ENCODE assay signal across 21 cellular contexts in the genomic region with DNA sequence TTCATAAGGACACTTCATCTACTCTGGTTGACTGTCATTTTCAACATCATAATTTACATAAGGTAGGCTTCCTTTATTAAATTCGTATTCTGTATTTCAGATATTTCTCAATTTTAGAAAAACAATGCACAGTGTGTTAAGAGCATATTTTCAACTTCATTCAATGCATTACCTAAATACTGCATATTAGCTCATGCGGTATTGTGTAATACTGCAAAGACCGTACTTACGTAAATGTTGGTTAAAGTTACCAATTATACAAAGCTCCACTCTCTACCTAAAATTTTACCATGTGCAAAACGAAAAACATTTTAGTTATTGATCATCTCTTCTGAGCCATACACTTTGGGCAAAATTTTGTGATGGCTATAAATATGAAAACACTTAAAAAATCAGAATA.
DNase-seq lines count a peak whose midpoint lies in the region; TF ChIP-seq lines count a peak whose summit lies in the region.
"Had no signal": no experiment of that assay in that cellular context is flagged by ENCODE, and none has a peak within 500 bp of the region (broad histone marks: within the 10 kb centered on the region; RNA-seq: fewer than 3 reads in every experiment).

No MANE protein-coding gene starts in this region.

- no peak overlapping the region for H3K4ac ChIP-seq in trophoblast cell (ENCODE audit: low read depth, low read length)

- H2AFZ ChIP-seq in trophoblast cell (ENCODE audit: insufficient read depth, low read length, poor library complexity): no peak overlapping the region

- no CpG with 5 or more reads among the region's 5 CpGs for WGBS in trophoblast cell (ENCODE audit: extremely low coverage, insufficient coverage, insufficient read length)
- 93 to 96% methylated on average over 5 of the region's 5 CpGs for WGBS in lower leg skin, 2 donors

- no peak overlapping the region for H4K8ac ChIP-seq in trophoblast cell (ENCODE audit: low read depth, low read length)

- no peaks in the 10 kb centered on the region for H3K79me1 ChIP-seq in trophoblast cell (ENCODE audit: low read length)

- no peak overlapping the region for H3K18ac ChIP-seq in trophoblast cell (ENCODE audit: low read length)

- DNase-seq in SKM-1 treated with dmso at 0.1 percent for 144 hours (lab: John Stamatoyannopoulos, UW; ENCODE audit: unreplicated experiment) (peak; percentile 14), SKM-1 (lab: John Stamatoyannopoulos, UW; ENCODE audit: unreplicated experiment) (no peak), NB4 (ENCODE audit: low read depth) (peak; percentile 24), fibroblast of gingiva (ENCODE audit: low read depth) (peak; percentile 6), trophoblast cell (peak; percentile 7 to 82), lower leg skin (ENCODE audit: low spot score in 2 of 2) (no peak), NCI-H524 treated with DMSO at 0.1 percent for 48 hours (lab: John Stamatoyannopoulos, UW) (no peak), medulla oblongata (ENCODE audit: extremely low spot score) (no peak)
- DNase-seq: 8988T; C1 segment of cervical spinal cord; Calu3; CD8-positive, alpha-beta T cell; DMS153; Karpas-422; NCI-H1105; NCI-H146; NCI-H2029; NCI-H2227 treated with DMSO at 0.1 percent for 48 hours; NCI-H510A; NCI-H748 treated with DMSO at 0.1 percent for 48 hours; OCI-M1 had no signal

- H3K9ac ChIP-seq in trophoblast cell (ENCODE audit: low read length): no peak overlapping the region

- H3K27ac ChIP-seq in trophoblast cell (ENCODE audit: low read depth, low read length): no peak overlapping the region

- no peak overlapping the region for H3K4me2 ChIP-seq in trophoblast cell (ENCODE audit: low read length)

- H3K23ac ChIP-seq in trophoblast cell (ENCODE audit: low read length): no peak overlapping the region

- H2BK120ac ChIP-seq in trophoblast cell (ENCODE audit: insufficient read depth, low read length, poor library complexity): no peak overlapping the region

- H3K9me3 ChIP-seq in trophoblast cell (ENCODE audit: insufficient read depth, low read depth, low read length): no peaks in the 10 kb centered on the region

- no peaks in the 10 kb centered on the region for H3K79me2 ChIP-seq in trophoblast cell (ENCODE audit: control insufficient read depth, insufficient read depth, low read length, poor library complexity)

- H3K4me1 ChIP-seq in trophoblast cell (ENCODE audit: control insufficient read depth in 1 of 2, insufficient read depth in 2 of 2, low read length in 2 of 2): no peaks in the 10 kb centered on the region

- H2AK5ac ChIP-seq in trophoblast cell (ENCODE audit: low read length): no peak overlapping the region

- no peak overlapping the region for H3K14ac ChIP-seq in trophoblast cell (ENCODE audit: low read length)

- H4K12ac ChIP-seq in trophoblast cell (ENCODE audit: low read depth, low read length): no peak overlapping the region

- TF ChIP-seq CTCF in NB4 (IDR thresholded peaks at IDR 0.05; ENCODE audit: low read depth, low read length) (no peak), lower leg skin (IDR thresholded peaks at IDR 0.05) (no peak)

- no peaks in the 10 kb centered on the region for H3K27me3 ChIP-seq in trophoblast cell (ENCODE audit: insufficient read depth, low read length)

- H2BK12ac ChIP-seq in trophoblast cell (ENCODE audit: low read length): no peak overlapping the region

- no peaks in the 10 kb centered on the region for H3K36me3 ChIP-seq in trophoblast cell (ENCODE audit: control insufficient read depth in 1 of 2, insufficient read depth in 2 of 2, low read length in 2 of 2)

- intact Hi-C loops in lower leg skin (cut with DNase I; ENCODE audit: low total_unique reads): no loop called here

- no peak overlapping the region for H4K91ac ChIP-seq in trophoblast cell (ENCODE audit: low read depth, low read length)

- no peak overlapping the region for H2BK5ac ChIP-seq in trophoblast cell (ENCODE audit: low read depth, low read length, poor library complexity)

- H3K4me3 ChIP-seq in NB4 (ENCODE audit: low read depth, low read length) (no peak overlapping the region), trophoblast cell (ENCODE audit: low read depth, low read length) (no peak overlapping the region), lower leg skin (ENCODE audit: low read depth, poor library complexity, severe bottlenecking) (no peak overlapping the region)

- TF ChIP-seq POLR2A in NB4 (IDR thresholded peaks at IDR 0.05; ENCODE audit: extremely low read depth, insufficient read length): no peak
- no peak for TF ChIP-seq POLR2A in lower leg skin (IDR thresholded peaks at IDR 0.05)

Comparison
In these comparisons a context has a peak if more than half of its experiments do, and no peak if none do; other contexts are left out.
1. DNase-seq: peak in SKM-1 treated with dmso at 0.1 percent for 144 hours (single experiment), NB4 (single experiment), fibroblast of gingiva (single experiment) and trophoblast cell (2 of 2); none in SKM-1 (single experiment), lower leg skin (0 of 2), NCI-H524 treated with DMSO at 0.1 percent for 48 hours (single experiment) and medulla oblongata (single experiment).